In the genomic region with DNA sequence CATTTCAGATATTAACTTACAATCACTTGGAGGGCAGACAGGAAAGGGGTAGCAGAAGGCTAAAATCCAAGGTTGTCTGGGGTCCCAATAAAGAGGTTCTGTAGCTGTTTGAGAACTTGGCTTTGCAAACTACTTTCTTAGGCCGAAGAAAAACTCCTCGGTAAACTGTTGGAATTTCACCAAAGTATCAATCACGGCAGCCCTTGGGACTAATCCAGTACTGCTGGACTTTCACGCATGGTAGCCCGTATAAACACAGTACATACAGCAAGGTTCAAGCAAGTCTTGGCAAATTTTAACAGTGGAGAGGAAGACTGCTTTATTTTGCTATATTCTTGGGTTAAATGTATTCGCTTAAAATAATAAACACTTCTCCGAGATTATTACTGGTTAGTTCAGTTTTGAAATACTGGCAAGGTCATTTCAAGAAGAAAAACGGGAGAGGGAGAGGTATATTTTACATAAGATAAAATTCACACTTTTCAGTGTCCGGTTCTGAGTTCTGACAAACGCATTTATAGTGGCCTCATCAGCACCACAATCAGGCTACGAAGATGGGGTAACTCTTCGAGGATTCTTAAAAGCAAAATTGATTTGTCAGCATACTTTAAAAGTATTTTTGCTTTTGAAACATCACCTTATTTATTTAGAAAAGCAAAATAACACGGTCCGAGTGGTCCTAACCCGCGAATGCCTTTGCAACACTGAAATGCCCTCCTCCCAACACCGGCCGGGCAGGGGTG, we compare ENCODE assay signal across 7 cellular contexts. TPM values are rescaled to one million over a fixed set of nuclear protein-coding genes. Genes with fewer than 3 reads are reported as not detected.
DNase-seq lines count a peak whose midpoint lies in the region; ATAC-seq, FAIRE-seq and TF ChIP-seq lines count a peak whose summit lies in the region.

No MANE protein-coding gene starts in this region.

- H3K27ac Mint-ChIP-seq in activated naive CD8-positive, alpha-beta T cell treated with anti-CD3 and anti-CD28 coated beads, Interleukin-2, amount 10 ng/mL, durations not matched to agents 7 days and 5 days, result peak overlapping the region; percentile 2

- H3K4me3 Mint-ChIP-seq in activated naive CD8-positive, alpha-beta T cell treated with anti-CD3 and anti-CD28 coated beads, Interleukin-2, amount 10 ng/mL, durations not matched to agents 7 days and 5 days, result peak overlapping the region; percentile 98

- no peak for FAIRE-seq in kidney (lab: Jason Lieb, UNC)

- no peak for TF ChIP-seq CTCF in kidney (IDR thresholded peaks at IDR 0.05; ENCODE audit: borderline replicate concordance, extremely low read depth, insufficient read depth)

- H3K4me1 ChIP-seq in HUES6 (ENCODE audit: control insufficient read depth, insufficient read depth, low read length) (peaks cover 26% of the 10 kb centered on the region), kidney (ENCODE audit: control insufficient read depth in 1 of 2, insufficient read depth in 1 of 2, low read depth in 1 of 2, low read length in 2 of 2) (peaks cover 23 to 24% of the 10 kb centered on the region in 2 donors), stomach smooth muscle (ENCODE audit: control insufficient read depth, insufficient read depth, low read length) (peaks cover 35% of the 10 kb centered on the region)

- no peaks in the 10 kb centered on the region for H3K9me3 ChIP-seq in HUES6 (ENCODE audit: control insufficient read depth, insufficient read depth, low read depth, low read length)
- H3K9me3 ChIP-seq in kidney (ENCODE audit: control insufficient read depth in 1 of 2, low read length in 2 of 2), result no peaks in the 10 kb centered on the region
- H3K9me3 ChIP-seq in stomach smooth muscle (ENCODE audit: control insufficient read depth in 2 of 2, low read length in 2 of 2), result no peaks in the 10 kb centered on the region

- intact Hi-C loops in kidney (cut with DNase I), result no loop called here

- H3K27me3 ChIP-seq in HUES6 (ENCODE audit: control insufficient read depth, insufficient read depth, low read length), result no peaks in the 10 kb centered on the region
- H3K27me3 ChIP-seq in stomach smooth muscle (ENCODE audit: control insufficient read depth in 1 of 2, insufficient read depth in 2 of 2, low read length in 2 of 2), result no peaks in the 10 kb centered on the region

- no peak overlapping the region for H3K27ac ChIP-seq in HUES6 (ENCODE audit: low read depth, low read length)
- peak overlapping the region; percentile 80 to 85 for H3K27ac ChIP-seq in kidney (ENCODE audit: low read depth in 2 of 2, low read length in 2 of 2)
- peak overlapping the region; percentile 79 for H3K27ac ChIP-seq in stomach smooth muscle (ENCODE audit: low read length)

- peaks cover 35% of the 10 kb centered on the region for H3K4me1 Mint-ChIP-seq in activated naive CD8-positive, alpha-beta T cell treated with anti-CD3 and anti-CD28 coated beads, Interleukin-2, amount 10 ng/mL, durations not matched to agents 7 days and 5 days

- H3K9ac ChIP-seq in HUES6 (ENCODE audit: low read length) (peak overlapping the region; percentile 71), kidney (ENCODE audit: low read length in 2 of 2) (peak overlapping the region; percentile 39 to 75), stomach smooth muscle (ENCODE audit: low read length in 2 of 2) (peak overlapping the region; percentile 60 to 61)

- H3K36me3 ChIP-seq in HUES6 (ENCODE audit: control insufficient read depth, insufficient read depth, low read length) (no peaks in the 10 kb centered on the region), kidney (ENCODE audit: control insufficient read depth in 1 of 2, insufficient read depth in 2 of 2, low read length in 2 of 2) (no peaks in the 10 kb centered on the region), stomach smooth muscle (ENCODE audit: control insufficient read depth in 2 of 2, insufficient read depth in 2 of 2, low read length in 2 of 2) (no peaks in the 10 kb centered on the region)

- peak overlapping the region; percentile 83 for H3K4me3 ChIP-seq in HUES6 (ENCODE audit: low read depth, low read length)
- H3K4me3 ChIP-seq in kidney (ENCODE audit: low read length in 2 of 2), result peak overlapping the region; percentile 75 to 80
- peak overlapping the region; percentile 78 to 83 for H3K4me3 ChIP-seq in stomach smooth muscle (ENCODE audit: low read length in 2 of 2)

- no peaks in the 10 kb centered on the region for H3K9me3 Mint-ChIP-seq in activated naive CD8-positive, alpha-beta T cell treated with anti-CD3 and anti-CD28 coated beads, Interleukin-2, amount 10 ng/mL, durations not matched to agents 7 days and 5 days

- POLR2A ChIA-PET in activated naive CD8-positive, alpha-beta T cell treated with anti-CD3 and anti-CD28 coated beads, Interleukin-2, amount 10 ng/mL, durations not matched to agents 7 days and 5 days (lab: Charles Lee), result interaction anchor here (0.7 to 1.7 kb wide), 2 partner anchors 20 to 125 kb away, joined by 3 to 13 read pairs; a partner anchor contains a TSS

- no peaks in the 10 kb centered on the region for H3K36me3 Mint-ChIP-seq in activated naive CD8-positive, alpha-beta T cell treated with anti-CD3 and anti-CD28 coated beads, Interleukin-2, amount 10 ng/mL, durations not matched to agents 7 days and 5 days

- no peaks in the 10 kb centered on the region for H3K27me3 Mint-ChIP-seq in activated naive CD8-positive, alpha-beta T cell treated with anti-CD3 and anti-CD28 coated beads, Interleukin-2, amount 10 ng/mL, durations not matched to agents 7 days and 5 days

- no peak for DNase-seq in activated naive CD8-positive, alpha-beta T cell treated with anti-CD3 and anti-CD28 coated beads, Interleukin-2, amount 10 ng/mL, durations not matched to agents 7 days and 5 days
- no peak for DNase-seq in kidney
- DNase-seq in dedifferentiated amniotic fluid mesenchymal stem cell (ENCODE audit: extremely low spot score), result no peak
- no peak for DNase-seq in activated CD4-positive, alpha-beta T cell treated with anti-CD3 and anti-CD28 coated beads for 1 hour
- DNase-seq in activated CD4-positive, alpha-beta T cell treated with anti-CD3 and anti-CD28 coated beads, Interleukin-2, amount 50 U/mL, for 48 hours, result no peak

- no peak for ATAC-seq in activated naive CD8-positive, alpha-beta T cell treated with anti-CD3 and anti-CD28 coated beads, Interleukin-2, amount 10 ng/mL, durations not matched to agents 7 days and 5 days (ENCODE audit: low read depth)

RNA-seq across cellular contexts. Expression of a gene that starts 1.3 kb away (rescaled TPM):
- 10 to 100 TPM; 61.9 to 64.4 TPM for total RNA-seq in activated naive CD8-positive, alpha-beta T cell treated with anti-CD3 and anti-CD28 coated beads, Interleukin-2, amount 10 ng/mL, durations not matched to agents 7 days and 5 days
- total RNA-seq in kidney, result 85.6 TPM
- 74.0 TPM for polyA plus RNA-seq in kidney (ENCODE audit: insufficient read depth, low read depth, low replicate concordance)

RNA-seq across cellular contexts. Expression of a gene that starts 1.9 kb away (rescaled TPM):
- total RNA-seq in activated naive CD8-positive, alpha-beta T cell treated with anti-CD3 and anti-CD28 coated beads, Interleukin-2, amount 10 ng/mL, durations not matched to agents 7 days and 5 days, result 10 to 100 TPM; 88.4 to 90.4 TPM
- total RNA-seq in kidney, result 40.6 TPM
- 12.8 TPM for polyA plus RNA-seq in kidney (ENCODE audit: insufficient read depth, low read depth, low replicate concordance)
